Comparison of ENCODE assay signal across 21 cellular contexts in the genomic region with DNA sequence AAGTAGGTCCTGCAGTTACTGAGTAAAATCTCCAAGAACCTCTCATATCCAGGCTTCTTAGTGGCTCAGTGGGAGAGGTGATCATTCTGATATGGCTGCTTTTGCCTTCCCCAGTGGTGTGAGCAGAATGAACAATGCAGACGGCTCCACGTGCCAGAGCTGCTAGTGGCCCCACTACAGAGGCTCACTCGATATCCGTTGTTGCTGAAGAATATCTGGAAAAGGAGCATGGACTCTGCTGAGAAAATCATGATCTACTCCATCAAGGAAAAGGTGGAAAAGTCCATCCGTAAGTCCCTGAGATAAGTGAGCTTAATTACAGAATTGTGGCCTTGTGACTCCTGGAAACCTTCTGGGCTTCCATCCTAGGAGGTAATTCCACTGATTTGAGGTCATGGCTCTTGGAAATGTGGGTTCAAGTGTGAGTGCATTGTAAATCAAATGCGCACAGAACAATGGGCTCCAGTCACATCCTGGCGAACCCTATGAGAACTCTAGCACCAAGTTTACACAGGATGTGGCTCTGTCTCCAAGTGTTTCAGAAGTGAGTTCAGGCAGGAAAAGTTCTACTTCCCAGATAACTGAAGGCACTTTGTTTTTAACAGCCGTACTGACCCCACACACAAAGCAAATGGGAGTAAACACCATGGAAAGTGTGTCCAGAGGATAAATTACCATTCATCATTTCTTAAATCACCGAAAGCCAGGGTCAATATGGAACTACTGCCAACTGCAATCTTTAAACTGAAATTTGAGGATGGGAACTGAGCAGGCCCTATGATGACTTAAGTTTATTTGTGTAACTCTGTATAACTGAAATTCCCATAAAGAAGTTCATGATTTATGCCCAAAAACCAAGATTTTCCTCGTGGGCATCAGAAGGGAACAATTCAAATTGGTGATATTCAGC. TPM values are rescaled to one million over a fixed set of nuclear protein-coding genes. Genes with fewer than 3 reads are reported as not detected.
DNase-seq lines count a peak whose midpoint lies in the region; ATAC-seq and TF ChIP-seq lines count a peak whose summit lies in the region.
"Had no signal": no experiment of that assay in that cellular context is flagged by ENCODE, and none has a peak within 500 bp of the region (broad histone marks: within the 10 kb centered on the region; RNA-seq: fewer than 3 reads in every experiment).

No MANE protein-coding gene starts in this region.

- H3K79me2 ChIP-seq in GM23338 (replicated peaks; ENCODE audit: insufficient read depth): no peaks in the 10 kb centered on the region

- H3K9me2 ChIP-seq in GM23338 (ENCODE audit: insufficient read depth): peaks cover 16% of the 10 kb centered on the region; the same call in 1 of the 2 replicates

- H3K27me3 Mint-ChIP-seq in GM23338 (ENCODE audit: insufficient read depth, low read depth, poor library complexity) (peaks cover 7% of the 10 kb centered on the region), neural crest cell (ENCODE audit: low read depth) (no peaks in the 10 kb centered on the region)
- H3K27me3 Mint-ChIP-seq: activated B cell treated with CpG ODN at 0.5 μM for 24 hours had no signal

- no peak overlapping the region for H3K4me2 ChIP-seq in GM23338

- TF ChIP-seq CTCF in GM23338 (conservative IDR thresholded peaks at IDR 0.05; ENCODE audit: low read depth in 2 of 2): no peak
- TF ChIP-seq CTCF in body of pancreas (IDR thresholded peaks at IDR 0.05): no peak
- no peak for TF ChIP-seq CTCF in heart right ventricle (IDR thresholded peaks at IDR 0.05)
- no peak for TF ChIP-seq CTCF in neural crest cell (conservative IDR thresholded peaks at IDR 0.05)

- WGBS in body of pancreas, 2 donors: 72 to 82% methylated on average over 9 to 10 of the region's 10 CpGs
- WGBS in heart right ventricle, 2 donors: 62 to 69% methylated on average over 10 of the region's 10 CpGs

- H3K4me3 ChIP-seq in GM23338 (no peak overlapping the region), body of pancreas (no peak overlapping the region), heart right ventricle (no peak overlapping the region)
- H3K4me3 ChIP-seq: skin epidermis, testis had no signal

- no peaks in the 10 kb centered on the region for H3F3A ChIP-seq in GM23338 (replicated peaks; ENCODE audit: low read depth)

- H3K4me3 Mint-ChIP-seq in GM23338 (no peak overlapping the region), neural crest cell (peak overlapping the region; percentile 7)
- H3K4me3 Mint-ChIP-seq: activated B cell treated with CpG ODN at 0.5 μM for 24 hours; activated T-helper 17 cell treated with anti-CD3 and anti-CD28 coated beads, Interleukin-2, amount 50 U/mL, for 72 hours; central memory CD8-positive, alpha-beta T cell had no signal

- TF ChIP-seq POLR2A in body of pancreas (IDR thresholded peaks at IDR 0.05): no peak

- DNase-seq in GM23338 (ENCODE audit: low spot score) (no peak), body of pancreas (no peak), heart right ventricle (peak in 1 of 2 donors; percentile 60), neural crest cell (ENCODE audit: low read depth, low spot score) (no peak), NCI-H2107 treated with DMSO at 0.1 percent for 48 hours (lab: John Stamatoyannopoulos, UW; ENCODE audit: unreplicated experiment) (no peak), NCI-H526 (lab: John Stamatoyannopoulos, UW) (no peak)
- DNase-seq in central memory CD4-positive, alpha-beta T cell: no peak
- DNase-seq: activated B cell treated with CpG ODN at 0.5 μM for 24 hours; EL; Kasumi-1; NCI-H1105 treated with DMSO at 0.1 percent for 48 hours; NK-92 treated with Interleukin-12 subunit alpha and Interleukin-12 subunit beta, amount 100 ng/mL, for 24 hours; nucleus accumbens; testis had no signal

- H3K36me3 Mint-ChIP-seq in GM23338 (ENCODE audit: low read depth): no peaks in the 10 kb centered on the region
- peaks cover 3% of the 10 kb centered on the region for H3K36me3 Mint-ChIP-seq in neural crest cell (ENCODE audit: low read depth)

- no peaks in the 10 kb centered on the region for H3K36me3 ChIP-seq in GM23338 (ENCODE audit: insufficient read depth)
- H3K36me3 ChIP-seq in body of pancreas (replicated peaks in 1 of 2; ENCODE audit: insufficient read depth in 1 of 2, low read depth in 2 of 2): no peaks in the 10 kb centered on the region
- H3K36me3 ChIP-seq in heart right ventricle: no peaks in the 10 kb centered on the region

- no peaks in the 10 kb centered on the region; the same call in 2 of the 3 replicates for H3K9me3 Mint-ChIP-seq in GM23338
- peaks cover 13% of the 10 kb centered on the region for H3K9me3 Mint-ChIP-seq in neural crest cell
- H3K9me3 Mint-ChIP-seq: activated B cell treated with CpG ODN at 0.5 μM for 24 hours; activated T-helper 17 cell treated with anti-CD3 and anti-CD28 coated beads, Interleukin-2, amount 50 U/mL, for 72 hours; central memory CD8-positive, alpha-beta T cell had no signal

- no peaks in the 10 kb centered on the region for H3K4me1 ChIP-seq in GM23338 (ENCODE audit: insufficient read depth)
- no peaks in the 10 kb centered on the region for H3K4me1 ChIP-seq in body of pancreas
- peaks cover 0 to 30% (median 10%) of the 10 kb centered on the region in 9 donors for H3K4me1 ChIP-seq in heart right ventricle
- H3K4me1 ChIP-seq: testis had no signal

- H3K9me3 ChIP-seq in body of pancreas: no peaks in the 10 kb centered on the region
- H3K9me3 ChIP-seq in heart right ventricle: no peaks in the 10 kb centered on the region
- H3K9me3 ChIP-seq: testis had no signal

- H3K27ac ChIP-seq in GM23338 (ENCODE audit: low read depth) (no peak overlapping the region), body of pancreas (peak overlapping the region in 1 of 4 donors; percentile 4), heart right ventricle (peak overlapping the region in 8 of 10 donors; percentile 32 to 76 (median 59))
- H3K27ac ChIP-seq: RWPE1, testis had no signal

- no peaks in the 10 kb centered on the region for H4K20me1 ChIP-seq in GM23338 (replicated peaks; ENCODE audit: insufficient read depth)

- peak overlapping the region; percentile 74; the same call in 1 of the 2 replicates for H2AFZ ChIP-seq in GM23338

- intact Hi-C loops in body of pancreas (cut with DNase I) (no loop called here), heart right ventricle (cut with DNase I) (no loop called here)

- no peak for ATAC-seq in GM23338
- ATAC-seq in body of pancreas: peak; percentile 53
- ATAC-seq in heart right ventricle: peak; percentile 44 to 90 (median 83)
- no peak for ATAC-seq in GM18867 (IDR thresholded peaks at IDR 0.05; ENCODE audit: unreplicated experiment)
- ATAC-seq: activated T-helper 17 cell treated with anti-CD3 and anti-CD28 coated beads, Interleukin-2, amount 50 U/mL, for 72 hours had no signal

- no peaks in the 10 kb centered on the region for H3K27me3 ChIP-seq in GM23338 (ENCODE audit: insufficient read depth)
- H3K27me3 ChIP-seq in body of pancreas: no peaks in the 10 kb centered on the region
- no peaks in the 10 kb centered on the region for H3K27me3 ChIP-seq in heart right ventricle
- H3K27me3 ChIP-seq: testis had no signal

- H3K27ac Mint-ChIP-seq in GM23338 (no peak overlapping the region), neural crest cell (ENCODE audit: unreplicated experiment) (peak overlapping the region; percentile 14)
- H3K27ac Mint-ChIP-seq: activated B cell treated with CpG ODN at 0.5 μM for 24 hours; activated T-helper 17 cell treated with anti-CD3 and anti-CD28 coated beads, Interleukin-2, amount 50 U/mL, for 72 hours had no signal

- 0 out of 3 replicates have a peak, but pooled peaks cover 5% of the 10 kb centered on the region for H3K4me1 Mint-ChIP-seq in GM23338
- H3K4me1 Mint-ChIP-seq in neural crest cell: peaks cover 21% of the 10 kb centered on the region
- H3K4me1 Mint-ChIP-seq: activated T-helper 17 cell treated with anti-CD3 and anti-CD28 coated beads, Interleukin-2, amount 50 U/mL, for 72 hours had no signal

TF ChIP-seq in GM23338, 12 proteins besides CTCF, POLR2A, EP300 and RAD21 (continues in another document):
- no peak for TF ChIP-seq ZNF114 (CRISPR knock-in tag; IDR thresholded peaks at IDR 0.05)
- no peak for TF ChIP-seq ZNF331 (CRISPR knock-in tag; IDR thresholded peaks at IDR 0.05; ENCODE audit: low read depth)

RNA-seq across cellular contexts. Expression of a gene that starts 51.4 kb away (rescaled TPM):
- total RNA-seq in GM23338 (2014; rRNA removed; shearing (Covaris generic)): not detected in 2 replicates
- polyA plus RNA-seq in GM23338 (2016; fragmentation: Nextera tagmentation; extraction: Ambion mirVana) (not detected in 2 replicates), heart right ventricle (under 1 TPM in 1 of 2 donors, not detected in 1; 0.04 TPM)
- total RNA-seq in body of pancreas (1 to 10 TPM in 1 of 2 donors, under 1 TPM in 1; 0.33 to 1.6 TPM), heart right ventricle (not detected), neural crest cell (not detected in 2 replicates)
- total RNA-seq: activated CD8-positive, alpha-beta memory T cell treated with anti-CD3 and anti-CD28 coated beads for 36 hours; activated T-helper 17 cell treated with anti-CD3 and anti-CD28 coated beads, Interleukin-2, amount 50 U/mL, for 72 hours; T-helper 1 cell treated with Interleukin-12 subunit alpha and Interleukin-12 subunit beta and Interleukin-4 antibody, amounts not matched to agents 30 ng/mL and 1 ng/mL, for 36 hours had no signal

Comparison
In these comparisons a context has a peak if more than half of its experiments do, and no peak if none do; other contexts are left out.
1. ATAC-seq: peak in body of pancreas (single experiment) and heart right ventricle (8 of 8); none in GM23338 (single experiment) and GM18867 (single experiment).